Comparison of ENCODE assay signal across 8 cellular contexts in the genomic region with DNA sequence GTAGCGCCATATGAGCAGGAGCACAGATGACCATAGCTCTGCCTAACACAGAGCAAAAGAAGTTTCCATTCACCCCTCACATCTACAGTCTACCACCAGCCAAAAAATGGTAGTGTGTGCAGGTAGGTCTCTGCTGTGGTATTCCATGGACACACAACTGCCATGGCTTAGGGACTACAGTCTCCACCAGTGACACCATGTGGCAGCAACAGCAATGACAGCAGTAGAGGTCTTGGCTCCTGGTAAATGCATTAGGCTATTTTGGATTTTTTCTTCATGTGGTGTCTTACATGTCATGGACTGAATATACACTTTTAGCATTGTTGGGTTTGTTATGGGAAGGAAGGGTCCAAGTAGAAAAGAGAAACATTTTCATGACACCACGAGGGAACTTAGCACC.
A peak's percentile ranks its signal among the peaks of the same experiment; 100 is the strongest.
DNase-seq lines count a peak whose midpoint lies in the region; ATAC-seq, FAIRE-seq and TF ChIP-seq lines count a peak whose summit lies in the region.

No MANE protein-coding gene starts in this region.

- H3K27ac ChIP-seq in stomach (no peak overlapping the region), sigmoid colon (no peak overlapping the region)

- TF ChIP-seq POLR2A in stomach (IDR thresholded peaks at IDR 0.05) (no peak), sigmoid colon (IDR thresholded peaks at IDR 0.05) (no peak)

- 74 to 88% (median 80%) methylated on average over 2 of the region's 2 CpGs for WGBS in stomach, 5 donors
- 83 to 91% methylated on average over 2 of the region's 2 CpGs for WGBS in sigmoid colon, 2 donors

- peak; percentile 71 for TF ChIP-seq CTCF in bronchial epithelial cell (IDR thresholded peaks at IDR 0.05; ENCODE audit: insufficient read depth, low read length, severe bottlenecking)
- peak in 2 of 7 experiments; percentile 21 to 33 for TF ChIP-seq CTCF in stomach (IDR thresholded peaks at IDR 0.05)
- TF ChIP-seq CTCF in sigmoid colon (IDR thresholded peaks at IDR 0.05), result no peak

- no peaks in the 10 kb centered on the region for H3K36me3 ChIP-seq in bronchial epithelial cell (ENCODE audit: control insufficient read depth, insufficient read depth, low read length)
- no peaks in the 10 kb centered on the region for H3K36me3 ChIP-seq in stomach
- no peaks in the 10 kb centered on the region for H3K36me3 ChIP-seq in sigmoid colon

- ATAC-seq in HG03469 (IDR thresholded peaks at IDR 0.05; ENCODE audit: unreplicated experiment), result peak; percentile 80

- H3K9me3 ChIP-seq in stomach (no peaks in the 10 kb centered on the region), sigmoid colon (no peaks in the 10 kb centered on the region)

- intact Hi-C loops in stomach (cut with DNase I; ENCODE audit: low total_unique reads), result no loop called here
- intact Hi-C loops in sigmoid colon (cut with DNase I), result no loop called here

- H3K4me3 ChIP-seq in bronchial epithelial cell (ENCODE audit: low read depth, low read length) (no peak overlapping the region), stomach (no peak overlapping the region), sigmoid colon (no peak overlapping the region)

- DNase-seq in SIG-M5 treated with dmso at 0.1 percent for 504 hours (lab: John Stamatoyannopoulos, UW; ENCODE audit: unreplicated experiment) (peak; percentile 1), SIG-M5 (lab: John Stamatoyannopoulos, UW) (no peak), bronchial epithelial cell (ENCODE audit: low read depth) (peak; percentile 36), stomach (peak; percentile 25), NCI-H187 treated with DMSO at 0.1 percent for 48 hours (lab: John Stamatoyannopoulos, UW) (no peak), sigmoid colon (no peak), NCI-H2227 treated with DMSO at 0.1 percent for 48 hours (lab: John Stamatoyannopoulos, UW) (no peak)

- no peaks in the 10 kb centered on the region for H3K4me1 ChIP-seq in stomach
- no peaks in the 10 kb centered on the region for H3K4me1 ChIP-seq in sigmoid colon

- TF ChIP-seq EP300 in stomach (IDR thresholded peaks at IDR 0.05) (no peak), sigmoid colon (IDR thresholded peaks at IDR 0.05) (no peak)

- no peaks in the 10 kb centered on the region for H3K27me3 ChIP-seq in bronchial epithelial cell (ENCODE audit: control insufficient read depth, insufficient read depth, low read length)
- H3K27me3 ChIP-seq in stomach, result no peaks in the 10 kb centered on the region
- no peaks in the 10 kb centered on the region for H3K27me3 ChIP-seq in sigmoid colon

- FAIRE-seq in bronchial epithelial cell (lab: Jason Lieb, UNC), result peak; percentile 84

Comparison
In these comparisons a context has a peak if more than half of its experiments do, and no peak if none do; other contexts are left out.
1. DNase-seq: peak in SIG-M5 treated with dmso at 0.1 percent for 504 hours (single experiment), bronchial epithelial cell (single experiment) and stomach (single experiment); none in SIG-M5 (single experiment), NCI-H187 treated with DMSO at 0.1 percent for 48 hours (single experiment), sigmoid colon (single experiment) and NCI-H2227 treated with DMSO at 0.1 percent for 48 hours (single experiment).